In genomic region chr17:3954921-3955320, GRCh38 we compare ENCODE assay signal across 1 cellular context.
TF ChIP-seq lines count a peak whose summit lies in the region.

No MANE protein-coding gene starts in this region.

TF ChIP-seq in HepG2, 621 proteins besides CTCF, POLR2A, EP300 and RAD21:
- peak; percentile 12; the same call in 1 of the 2 replicates for TF ChIP-seq ZNF768 (CRISPR knock-in tag; IDR thresholded peaks at IDR 0.05)
- TF ChIP-seq, protein P1, sequence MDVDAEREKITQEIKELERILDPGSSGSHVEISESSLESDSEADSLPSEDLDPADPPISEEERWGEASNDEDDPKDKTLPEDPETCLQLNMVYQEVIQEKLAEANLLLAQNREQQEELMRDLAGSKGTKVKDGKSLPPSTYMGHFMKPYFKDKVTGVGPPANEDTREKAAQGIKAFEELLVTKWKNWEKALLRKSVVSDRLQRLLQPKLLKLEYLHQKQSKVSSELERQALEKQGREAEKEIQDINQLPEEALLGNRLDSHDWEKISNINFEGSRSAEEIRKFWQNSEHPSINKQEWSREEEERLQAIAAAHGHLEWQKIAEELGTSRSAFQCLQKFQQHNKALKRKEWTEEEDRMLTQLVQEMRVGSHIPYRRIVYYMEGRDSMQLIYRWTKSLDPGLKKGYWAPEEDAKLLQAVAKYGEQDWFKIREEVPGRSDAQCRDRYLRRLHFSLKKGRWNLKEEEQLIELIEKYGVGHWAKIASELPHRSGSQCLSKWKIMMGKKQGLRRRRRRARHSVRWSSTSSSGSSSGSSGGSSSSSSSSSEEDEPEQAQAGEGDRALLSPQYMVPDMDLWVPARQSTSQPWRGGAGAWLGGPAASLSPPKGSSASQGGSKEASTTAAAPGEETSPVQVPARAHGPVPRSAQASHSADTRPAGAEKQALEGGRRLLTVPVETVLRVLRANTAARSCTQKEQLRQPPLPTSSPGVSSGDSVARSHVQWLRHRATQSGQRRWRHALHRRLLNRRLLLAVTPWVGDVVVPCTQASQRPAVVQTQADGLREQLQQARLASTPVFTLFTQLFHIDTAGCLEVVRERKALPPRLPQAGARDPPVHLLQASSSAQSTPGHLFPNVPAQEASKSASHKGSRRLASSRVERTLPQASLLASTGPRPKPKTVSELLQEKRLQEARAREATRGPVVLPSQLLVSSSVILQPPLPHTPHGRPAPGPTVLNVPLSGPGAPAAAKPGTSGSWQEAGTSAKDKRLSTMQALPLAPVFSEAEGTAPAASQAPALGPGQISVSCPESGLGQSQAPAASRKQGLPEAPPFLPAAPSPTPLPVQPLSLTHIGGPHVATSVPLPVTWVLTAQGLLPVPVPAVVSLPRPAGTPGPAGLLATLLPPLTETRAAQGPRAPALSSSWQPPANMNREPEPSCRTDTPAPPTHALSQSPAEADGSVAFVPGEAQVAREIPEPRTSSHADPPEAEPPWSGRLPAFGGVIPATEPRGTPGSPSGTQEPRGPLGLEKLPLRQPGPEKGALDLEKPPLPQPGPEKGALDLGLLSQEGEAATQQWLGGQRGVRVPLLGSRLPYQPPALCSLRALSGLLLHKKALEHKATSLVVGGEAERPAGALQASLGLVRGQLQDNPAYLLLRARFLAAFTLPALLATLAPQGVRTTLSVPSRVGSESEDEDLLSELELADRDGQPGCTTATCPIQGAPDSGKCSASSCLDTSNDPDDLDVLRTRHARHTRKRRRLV (CRISPR knock-in tag; IDR thresholded peaks at IDR 0.05) = no peak
